In genomic region chr3:196298521-196298920, GRCh38 we compare ENCODE assay signal across 7 cellular contexts. TPM values are rescaled to one million over a fixed set of nuclear protein-coding genes. Genes with fewer than 3 reads are reported as not detected.
"Had no signal": no experiment of that assay in that cellular context is flagged by ENCODE, and none has a peak within 500 bp of the region (broad histone marks: within the 10 kb centered on the region; RNA-seq: fewer than 3 reads in every experiment).

No MANE protein-coding gene starts in this region.

- H2AFZ ChIP-seq: GM23248 had no signal

- H3K4me3 Mint-ChIP-seq: H9 had no signal

- H3K27ac ChIP-seq: GM23248 had no signal

- H3K4me1 Mint-ChIP-seq: H9 had no signal

- H3K4me3 ChIP-seq: GM23248, K562 had no signal

- H3K9me3 Mint-ChIP-seq: H9 had no signal

- DNase-seq: GM23248, H9, HCEC 1CT, IMR-90, KG1 had no signal

- ATAC-seq: K562 had no signal

RNA-seq across cellular contexts. Expression of gene TM4SF19, which starts 39.7 kb away (rescaled TPM):
- total RNA-seq: GM23248, H1, H9, IMR-90 had no signal
- polyA plus RNA-seq: GM23248, H1, IMR-90 had no signal
